26 cellular contexts compared by ENCODE assay signal in the genomic region with DNA sequence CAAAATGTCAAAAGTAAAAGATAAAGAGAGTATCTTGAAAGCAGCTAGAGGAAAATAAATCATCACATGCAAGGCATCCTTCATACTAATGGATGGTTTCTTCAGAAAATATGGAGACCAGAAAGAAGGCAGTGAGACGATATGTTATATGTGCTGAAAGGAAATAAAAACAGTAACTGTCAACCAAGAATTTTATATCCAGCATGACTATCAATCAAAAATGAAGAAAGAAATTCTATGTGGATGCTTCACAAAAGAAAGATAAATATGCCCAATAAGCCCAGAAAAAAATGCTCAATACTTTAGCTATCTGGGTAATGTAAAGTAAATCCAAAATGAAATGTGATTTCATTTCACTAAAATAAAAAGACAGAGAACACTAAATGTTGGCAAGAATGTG.
"Had no signal": no experiment of that assay in that cellular context is flagged by ENCODE, and none has a peak within 500 bp of the region (broad histone marks: within the 10 kb centered on the region; RNA-seq: fewer than 3 reads in every experiment).

No MANE protein-coding gene starts in this region.

- H3K27ac ChIP-seq: stomach, suprapubic skin, testis, thoracic aorta, thyroid gland, tibial artery, tibial nerve, transverse colon, upper lobe of left lung, upper lobe of right lung, uterus, vagina had no signal

- ATAC-seq: stimulated activated effector memory CD8-positive, alpha-beta T cell treated with anti-CD3 and anti-CD28 coated beads, Interleukin-12 subunit alpha, Interleukin-12 subunit beta, amount 100 ng/mL, for 72 hours; stimulated activated memory B cell treated with anti-CD40 and anti-IgM and Interleukin-4, amounts not matched to agents 10 μg/mL and 1 μg/mL and 100 μg/mL, for 72 hours; stimulated activated naive B cell treated with anti-CD40 and anti-IgM and Interleukin-4, amounts not matched to agents 10 μg/mL and 1 μg/mL and 100 μg/mL, for 72 hours; stimulated activated naive CD8-positive, alpha-beta T cell treated with anti-CD3 and anti-CD28 coated beads, Interleukin-15, amount 100 ng/mL, for 72 hours; stimulated activated naive CD8-positive, alpha-beta T cell treated with anti-CD3 and anti-CD28 coated beads, Interleukin-15, Interleukin-2, amounts not matched to agents 100 U/mL and 50 U/mL, for 24 hours; upper lobe of right lung had no signal

- H3K27me3 ChIP-seq: stomach, suprapubic skin, testis, thyroid gland, tibial artery, tibial nerve, transverse colon, upper lobe of left lung, upper lobe of right lung, uterus, vagina had no signal

- H3K9me3 ChIP-seq: testis, thyroid gland, vagina had no signal

- DNase-seq: stimulated activated CD4-positive, alpha-beta T cell treated with anti-CD3 and anti-CD28 coated beads, Interleukin-2, amount 100 ng/mL, for 48 hours; stimulated activated CD4-positive, alpha-beta T cell treated with anti-CD3 and anti-CD28 coated beads, Interleukin-4, amount 100 ng/mL, for 1 hour; stimulated activated CD4-positive, alpha-beta T cell treated with anti-CD3 and anti-CD28 coated beads, Interleukin-4, amount 100 ng/mL, for 24 hours; stimulated activated CD4-positive, alpha-beta T cell treated with anti-CD3 and anti-CD28 coated beads, Interleukin-4, amount 100 ng/mL, for 4 hours; stimulated activated CD8-positive, alpha-beta memory T cell treated with anti-CD3 and anti-CD28 coated beads, Interleukin-4, amount 100 ng/mL, for 48 hours; stimulated activated naive B cell treated with anti-CD40 and anti-IgM and Interleukin-4, amounts not matched to agents 10 μg/mL and 1 μg/mL and 100 μg/mL, for 72 hours; stimulated activated naive CD4-positive, alpha-beta T cell; stimulated activated naive CD4-positive, alpha-beta T cell treated with Interleukin-2 at 50 U/mL for 16 hours; stimulated activated naive CD8-positive, alpha-beta T cell treated with anti-CD3 and anti-CD28 coated beads, Interleukin-15, amount 100 ng/mL, for 72 hours; stimulated activated naive CD8-positive, alpha-beta T cell treated with anti-CD3 and anti-CD28 coated beads, Interleukin-15, Interleukin-2, amounts not matched to agents 100 U/mL and 50 U/mL, for 24 hours; stomach; substantia nigra; testis; thyroid gland; tibial artery; transverse colon; trophoblast cell; upper lobe of left lung; upper lobe of right lung; uterus had no signal

- H3K36me3 ChIP-seq: stomach, suprapubic skin, thoracic aorta, thyroid gland, tibial artery, tibial nerve, transverse colon, upper lobe of left lung, upper lobe of right lung, uterus, vagina had no signal

- H3K4me1 ChIP-seq: stomach, suprapubic skin, testis, thyroid gland, tibial artery, tibial nerve, transverse colon, upper lobe of left lung, upper lobe of right lung, uterus, vagina had no signal

- H3K4me3 ChIP-seq: stomach, suprapubic skin, testis, thoracic aorta, thyroid gland, tibial artery, tibial nerve, transverse colon, upper lobe of left lung, upper lobe of right lung, uterus, vagina had no signal
